14 cellular contexts compared by ENCODE assay signal in genomic region chr2:27779417-27780055, GRCh38. TPM values are rescaled to one million over a fixed set of nuclear protein-coding genes. Genes with fewer than 3 reads are reported as not detected.
DNase-seq lines count a peak whose midpoint lies in the region; ATAC-seq and TF ChIP-seq lines count a peak whose summit lies in the region.
"Had no signal": no experiment of that assay in that cellular context is flagged by ENCODE, and none has a peak within 500 bp of the region (broad histone marks: within the 10 kb centered on the region; RNA-seq: fewer than 3 reads in every experiment).

No MANE protein-coding gene starts in this region.

- H3K36me3 ChIP-seq in A673 (ENCODE audit: insufficient read depth, low read length, poor library complexity, severe bottlenecking) (no peaks in the 10 kb centered on the region), hepatocyte (replicated peaks; ENCODE audit: insufficient read depth, low read depth) (no peaks in the 10 kb centered on the region), endodermal cell (ENCODE audit: control insufficient read depth, insufficient read depth, low read length) (peaks cover 26% of the 10 kb centered on the region)

- DNase-seq in A673 (ENCODE audit: low spot score) (peak; percentile 76), hepatocyte (ENCODE audit: low spot score) (no peak), sciatic nerve (ENCODE audit: low spot score) (no peak), endodermal cell (no peak), iPS-NIHi11 (ENCODE audit: low spot score) (no peak), D341Med (ENCODE audit: low spot score) (no peak)
- DNase-seq: activated CD4-positive, alpha-beta T cell treated with anti-CD3 and anti-CD28 coated beads, Interleukin-2, amount 10 ng/mL, durations not matched to agents 7 days and 5 days; DMS153; NCI-H1105 treated with DMSO at 0.1 percent for 48 hours; NCI-H524 treated with DMSO at 0.1 percent for 48 hours; Peyer's patch had no signal

- POLR2A ChIA-PET in A673 (lab: Charles Lee; ENCODE audit: low non-redundant PET) = interaction anchor here (0.7 kb wide), 1 partner anchor 116 kb away, joined by 4 read pairs; the partner anchor contains the start of genes SLC4A1AP and SUPT7L

- BruUV-seq in A673 (replicated peaks; lab: Mats Ljungman, UMichigan) = no TSS peak

- no peaks in the 10 kb centered on the region for H3K9me2 ChIP-seq in hepatocyte (replicated peaks; ENCODE audit: insufficient read depth)

- H3K79me2 ChIP-seq in hepatocyte = peaks cover 69% of the 10 kb centered on the region

- H3K9me3 ChIP-seq in A673 (ENCODE audit: low read depth, low read length, poor library complexity, severe bottlenecking) (no peaks in the 10 kb centered on the region), hepatocyte (ENCODE audit: low read depth) (no peaks in the 10 kb centered on the region), endodermal cell (ENCODE audit: control insufficient read depth, low read length) (no peaks in the 10 kb centered on the region)
- H3K9me3 ChIP-seq: Peyer's patch had no signal

- H4K20me1 ChIP-seq in hepatocyte (ENCODE audit: insufficient read depth, poor library complexity, severe bottlenecking) = peaks cover 7% of the 10 kb centered on the region

- H2AFZ ChIP-seq in hepatocyte = no peak overlapping the region

- H3K27ac ChIP-seq in A673 (ENCODE audit: low read depth, low read length, poor library complexity, severe bottlenecking) = peak overlapping the region; percentile 70
- peak overlapping the region; percentile 46 for H3K27ac ChIP-seq in hepatocyte
- no peak overlapping the region for H3K27ac ChIP-seq in endodermal cell (ENCODE audit: low read depth, low read length)

- ATAC-seq in sciatic nerve = peak; percentile 85
- ATAC-seq in HG02870 (IDR thresholded peaks at IDR 0.05; ENCODE audit: unreplicated experiment) = no peak

- H3K9me3 Mint-ChIP-seq in brain (no peaks in the 10 kb centered on the region), endodermal cell (no peaks in the 10 kb centered on the region)
- H3K9me3 Mint-ChIP-seq: activated CD4-positive, alpha-beta T cell treated with anti-CD3 and anti-CD28 coated beads, Interleukin-2, amount 10 ng/mL, durations not matched to agents 7 days and 5 days; IgD-negative memory B cell had no signal

- H3K27ac Mint-ChIP-seq in brain (peak overlapping the region in 3 of 5 experiments; percentile 5 to 61 (median 54)), endodermal cell (no peak overlapping the region)
- H3K27ac Mint-ChIP-seq: activated CD4-positive, alpha-beta T cell treated with anti-CD3 and anti-CD28 coated beads, Interleukin-2, amount 10 ng/mL, durations not matched to agents 7 days and 5 days had no signal

- H3K4me1 Mint-ChIP-seq in brain = peaks cover 31% of the 10 kb centered on the region
- no peaks in the 10 kb centered on the region for H3K4me1 Mint-ChIP-seq in endodermal cell

- H3K27me3 Mint-ChIP-seq in brain = no peaks in the 10 kb centered on the region
- H3K27me3 Mint-ChIP-seq in endodermal cell (ENCODE audit: insufficient read depth) = no peaks in the 10 kb centered on the region
- H3K27me3 Mint-ChIP-seq: activated CD4-positive, alpha-beta T cell treated with anti-CD3 and anti-CD28 coated beads, Interleukin-2, amount 10 ng/mL, durations not matched to agents 7 days and 5 days; IgD-negative memory B cell had no signal

- H3K4me2 ChIP-seq in hepatocyte = no peak overlapping the region

- H3K27me3 ChIP-seq in A673 (replicated peaks; ENCODE audit: insufficient read depth, low read depth, low read length, poor library complexity) = no peaks in the 10 kb centered on the region
- no peaks in the 10 kb centered on the region for H3K27me3 ChIP-seq in hepatocyte
- no peaks in the 10 kb centered on the region for H3K27me3 ChIP-seq in endodermal cell (ENCODE audit: control insufficient read depth, insufficient read depth, low read length, poor library complexity, severe bottlenecking)
- H3K27me3 ChIP-seq: Peyer's patch had no signal

- H3K9ac ChIP-seq in endodermal cell (ENCODE audit: extremely low read depth, low read length, poor library complexity, severe bottlenecking) = no peak overlapping the region

- TF ChIP-seq CTCF in A673 (conservative IDR thresholded peaks at IDR 0.05; ENCODE audit: low read depth, low read length) = no peak
- no peak for TF ChIP-seq CTCF in brain (conservative IDR thresholded peaks at IDR 0.05)
- no peak for TF ChIP-seq CTCF in hepatocyte (IDR thresholded peaks at IDR 0.05; ENCODE audit: poor library complexity)
- no peak for TF ChIP-seq CTCF in endodermal cell (conservative IDR thresholded peaks at IDR 0.05)

- H3K4me3 ChIP-seq in A673 (ENCODE audit: low read depth, low read length, poor library complexity, severe bottlenecking) (peak overlapping the region; percentile 4), hepatocyte (no peak overlapping the region), endodermal cell (ENCODE audit: low read length) (no peak overlapping the region)
- H3K4me3 ChIP-seq: Peyer's patch had no signal

- H3K36me3 Mint-ChIP-seq in brain = peaks cover 28% of the 10 kb centered on the region
- peaks cover 46% of the 10 kb centered on the region for H3K36me3 Mint-ChIP-seq in endodermal cell (ENCODE audit: low read depth)

- CTCF ChIA-PET in A673 (lab: Charles Lee) = no interaction called here

- H3K4me3 Mint-ChIP-seq in brain (no peak overlapping the region), endodermal cell (no peak overlapping the region)
- H3K4me3 Mint-ChIP-seq: activated CD4-positive, alpha-beta T cell treated with anti-CD3 and anti-CD28 coated beads, Interleukin-2, amount 10 ng/mL, durations not matched to agents 7 days and 5 days; IgD-negative memory B cell had no signal

- WGBS in hepatocyte (ENCODE audit: low lambda C conversion rate, missing lambda C conversion rate) = 79% methylated on average over 5 of the region's 5 CpGs
- 90 to 100% methylated on average over 3 to 5 of the region's 5 CpGs for whole genome bisulfite sequencing in endodermal cell (ENCODE audit: insufficient coverage in 1 of 2, insufficient read length in 1 of 2), 2 experiments

- intact Hi-C loops in A673 (cut with micrococcal nuclease; ENCODE audit: unreplicated experiment) (loop anchor here (10.0 kb wide), 1 partner anchor 105 kb away; no protein-coding TSS in a partner anchor), sciatic nerve (cut with DNase I) (no loop called here)

- H3K4me1 ChIP-seq in A673 (ENCODE audit: insufficient read depth, low read length, poor library complexity, severe bottlenecking) (peaks cover 27% of the 10 kb centered on the region), hepatocyte (ENCODE audit: insufficient read depth) (no peaks in the 10 kb centered on the region), endodermal cell (ENCODE audit: control insufficient read depth, insufficient read depth, low read length) (no peaks in the 10 kb centered on the region)

RNA-seq across cellular contexts. Expression of gene MRPL33, which starts 8.0 kb away (rescaled TPM):
- total RNA-seq in A673 (2021) (55.4 and 68.1 TPM in 2 replicates), hepatocyte (148 and 206 TPM in 2 replicates), sciatic nerve (70.5 TPM), endodermal cell (10 to 100 TPM; 69.5 to 80.6 TPM)
- polyA plus RNA-seq in brain (ENCODE audit: insufficient read depth, low read depth, low replicate concordance) (115 TPM), hepatocyte (311 and 315 TPM in 2 replicates)
- 111 TPM for polyA plus RNA-seq in endodermal cell (2013, experiment 1 of 2)
- polyA plus RNA-seq in endodermal cell (2013, experiment 2 of 2) = 118 TPM
